20 cellular contexts compared by ENCODE assay signal in genomic region chr9:99555792-99556191, GRCh38.
DNase-seq lines count a peak whose midpoint lies in the region; ATAC-seq, FAIRE-seq and TF ChIP-seq lines count a peak whose summit lies in the region.
"Had no signal": no experiment of that assay in that cellular context is flagged by ENCODE, and none has a peak within 500 bp of the region (broad histone marks: within the 10 kb centered on the region; RNA-seq: fewer than 3 reads in every experiment).

No MANE protein-coding gene starts in this region.

- peaks cover 2% of the 10 kb centered on the region for H3K36me3 Mint-ChIP-seq in activated naive CD8-positive, alpha-beta T cell treated with anti-CD3 and anti-CD28 coated beads, Interleukin-2, amount 50 U/mL, for 24 hours (ENCODE audit: low read depth)
- peaks cover 4% of the 10 kb centered on the region for H3K36me3 Mint-ChIP-seq in activated naive CD8-positive, alpha-beta T cell treated with anti-CD3 and anti-CD28 coated beads for 36 hours
- no peaks in the 10 kb centered on the region for H3K36me3 Mint-ChIP-seq in astrocyte (ENCODE audit: low read depth, unreplicated experiment)
- H3K36me3 Mint-ChIP-seq in stimulated activated memory B cell treated with anti-CD40 and anti-IgM and Interleukin-4, amounts not matched to agents 10 μg/mL and 1 μg/mL and 100 μg/mL, for 72 hours, result peaks cover 43% of the 10 kb centered on the region
- H3K36me3 Mint-ChIP-seq: CD8-positive, alpha-beta T cell had no signal

- H3K27ac ChIP-seq in astrocyte (ENCODE audit: low read depth, low read length) (no peak overlapping the region), HepG2 (ENCODE audit: extremely low read length, insufficient read depth, low read length) (no peak overlapping the region)
- H3K27ac ChIP-seq: BLaER1 treated with 17β-estradiol and CSF1 and Interleukin-3, amounts not matched to agents 10 nM and 100 nM; HL-60 had no signal

- POLR2A ChIA-PET in HepG2 (lab: Yijun Ruan, JAX), result no interaction called here

- H3K9ac ChIP-seq in astrocyte (ENCODE audit: low read length) (no peak overlapping the region), HepG2 (ENCODE audit: insufficient read depth, low read depth, low read length) (no peak overlapping the region)
- H3K9ac ChIP-seq: BLaER1 treated with 17β-estradiol and CSF1 and Interleukin-3, amounts not matched to agents 10 nM and 100 nM had no signal

- DNase-seq in activated naive CD8-positive, alpha-beta T cell treated with anti-CD3 and anti-CD28 coated beads, Interleukin-2, amount 50 U/mL, for 24 hours, result no peak
- no peak for DNase-seq in activated naive CD8-positive, alpha-beta T cell treated with anti-CD3 and anti-CD28 coated beads for 36 hours
- DNase-seq in OCI-M1 (lab: John Stamatoyannopoulos, UW) (peak; percentile 7), astrocyte (ENCODE audit: low read depth) (peak; percentile 6), HepG2 (ENCODE audit: low spot score) (no peak), NCI-H2171 treated with DMSO at 0.1 percent for 48 hours (lab: John Stamatoyannopoulos, UW) (no peak)
- DNase-seq: 8988T; Calu3; CD8-positive, alpha-beta T cell; DMS79 treated with DMSO at 0.1 percent for 48 hours; EL; H9; IMR-90 had no signal

- TF ChIP-seq RAD21 in HepG2 (CRISPR knock-in tag; IDR thresholded peaks at IDR 0.05), result no peak

- BruUV-seq in HepG2 (replicated peaks; lab: Mats Ljungman, UMichigan), result no TSS peak

- H3K79me2 ChIP-seq in astrocyte (ENCODE audit: insufficient read depth, low read length) (no peaks in the 10 kb centered on the region), HepG2 (ENCODE audit: insufficient read depth, low read length) (no peaks in the 10 kb centered on the region)

- no peak overlapping the region for H3K4me3 ChIP-seq in astrocyte (ENCODE audit: insufficient read depth, low read depth, low read length)
- no peak overlapping the region for H3K4me3 ChIP-seq in HepG2 (replicated peaks in 1 of 3; ENCODE audit: insufficient read depth in 1 of 3, low read depth in 2 of 3, low read length in 3 of 3)
- H3K4me3 ChIP-seq: BLaER1 treated with 17β-estradiol and CSF1 and Interleukin-3, amounts not matched to agents 10 nM and 100 nM; GM12878 had no signal

- no peak for FAIRE-seq in astrocyte (lab: Jason Lieb, UNC)
- no peak for FAIRE-seq in HepG2 (lab: Jason Lieb, UNC)
- FAIRE-seq: GM12878, H1 had no signal

- TF ChIP-seq CTCF in astrocyte (IDR thresholded peaks at IDR 0.05; ENCODE audit: insufficient read depth, low read depth, low read length) (no peak), HepG2 (CRISPR knock-in tag; IDR thresholded peaks at IDR 0.05) (no peak)

- H3K9me3 ChIP-seq in astrocyte (ENCODE audit: insufficient read depth, low read depth, low read length) (no peaks in the 10 kb centered on the region), HepG2 (ENCODE audit: low read length) (no peaks in the 10 kb centered on the region)

- no peak for TF ChIP-seq POLR2A in HepG2 (IDR thresholded peaks at IDR 0.05; ENCODE audit: insufficient read depth in 1 of 2, low read depth in 2 of 2, low read length in 2 of 2)

- H3K4me2 ChIP-seq in astrocyte (ENCODE audit: low read length) (no peak overlapping the region), HepG2 (ENCODE audit: low read depth, low read length) (no peak overlapping the region)
- H3K4me2 ChIP-seq: BLaER1 treated with 17β-estradiol and CSF1 and Interleukin-3, amounts not matched to agents 10 nM and 100 nM had no signal

- peaks cover 14% of the 10 kb centered on the region for H3K27me3 Mint-ChIP-seq in activated naive CD8-positive, alpha-beta T cell treated with anti-CD3 and anti-CD28 coated beads, Interleukin-2, amount 50 U/mL, for 24 hours
- peaks cover 32% of the 10 kb centered on the region for H3K27me3 Mint-ChIP-seq in activated naive CD8-positive, alpha-beta T cell treated with anti-CD3 and anti-CD28 coated beads for 36 hours
- H3K27me3 Mint-ChIP-seq in astrocyte (ENCODE audit: low read depth, unreplicated experiment), result no peaks in the 10 kb centered on the region
- H3K27me3 Mint-ChIP-seq in stimulated activated memory B cell treated with anti-CD40 and anti-IgM and Interleukin-4, amounts not matched to agents 10 μg/mL and 1 μg/mL and 100 μg/mL, for 72 hours, result no peaks in the 10 kb centered on the region

- no peaks in the 10 kb centered on the region for H3K27me3 ChIP-seq in astrocyte (ENCODE audit: insufficient read depth, low read length)
- H3K27me3 ChIP-seq in HepG2 (ENCODE audit: control insufficient read depth in 1 of 2, insufficient read depth in 2 of 2, low read length in 2 of 2), result no peaks in the 10 kb centered on the region; a peak in 1 of 5 replicates
- H3K27me3 ChIP-seq: BLaER1 treated with 17β-estradiol and CSF1 and Interleukin-3, amounts not matched to agents 10 nM and 100 nM had no signal

- no peak overlapping the region for H3K27ac Mint-ChIP-seq in activated naive CD8-positive, alpha-beta T cell treated with anti-CD3 and anti-CD28 coated beads, Interleukin-2, amount 50 U/mL, for 24 hours
- no peak overlapping the region for H3K27ac Mint-ChIP-seq in activated naive CD8-positive, alpha-beta T cell treated with anti-CD3 and anti-CD28 coated beads for 36 hours
- H3K27ac Mint-ChIP-seq in astrocyte (ENCODE audit: unreplicated experiment), result no peak overlapping the region
- H3K27ac Mint-ChIP-seq in stimulated activated memory B cell treated with anti-CD40 and anti-IgM and Interleukin-4, amounts not matched to agents 10 μg/mL and 1 μg/mL and 100 μg/mL, for 72 hours, result peak overlapping the region; percentile 83
- H3K27ac Mint-ChIP-seq: B cell; CD8-positive, alpha-beta T cell; H9 had no signal

- H2AFZ ChIP-seq in astrocyte (ENCODE audit: low read depth, low read length) (no peak overlapping the region), HepG2 (ENCODE audit: low read length) (no peak overlapping the region)

- CTCF ChIA-PET in HepG2 (lab: Yijun Ruan, JAX; ENCODE audit: low intra/inter-chr PET ratio, low total read pairs), result no interaction called here

- H4K20me1 ChIP-seq in astrocyte (ENCODE audit: insufficient read depth, low read length) (no peaks in the 10 kb centered on the region), HepG2 (ENCODE audit: insufficient read depth, low read length) (no peaks in the 10 kb centered on the region)
- H4K20me1 ChIP-seq: BLaER1 treated with 17β-estradiol and CSF1 and Interleukin-3, amounts not matched to agents 10 nM and 100 nM had no signal

- H3K9me3 Mint-ChIP-seq in activated naive CD8-positive, alpha-beta T cell treated with anti-CD3 and anti-CD28 coated beads, Interleukin-2, amount 50 U/mL, for 24 hours, result peaks cover 23% of the 10 kb centered on the region
- H3K9me3 Mint-ChIP-seq in activated naive CD8-positive, alpha-beta T cell treated with anti-CD3 and anti-CD28 coated beads for 36 hours, result peaks cover 16% of the 10 kb centered on the region
- H3K9me3 Mint-ChIP-seq in astrocyte (ENCODE audit: unreplicated experiment), result peaks cover 13% of the 10 kb centered on the region
- H3K9me3 Mint-ChIP-seq in stimulated activated memory B cell treated with anti-CD40 and anti-IgM and Interleukin-4, amounts not matched to agents 10 μg/mL and 1 μg/mL and 100 μg/mL, for 72 hours, result peaks cover 14% of the 10 kb centered on the region

- H3K4me1 ChIP-seq in astrocyte (ENCODE audit: insufficient read depth, low read length) (no peaks in the 10 kb centered on the region), HepG2 (ENCODE audit: insufficient read depth, low read length) (no peaks in the 10 kb centered on the region)
- H3K4me1 ChIP-seq: BLaER1 treated with 17β-estradiol and CSF1 and Interleukin-3, amounts not matched to agents 10 nM and 100 nM had no signal

- ATAC-seq in activated naive CD8-positive, alpha-beta T cell treated with anti-CD3 and anti-CD28 coated beads, Interleukin-2, amount 50 U/mL, for 24 hours, result peak; percentile 73
- ATAC-seq in stimulated activated memory B cell treated with anti-CD40 and anti-IgM and Interleukin-4, amounts not matched to agents 10 μg/mL and 1 μg/mL and 100 μg/mL, for 72 hours, result peak; percentile 86
- ATAC-seq in HepG2 (no peak), HG02885 (IDR thresholded peaks at IDR 0.05; ENCODE audit: poor library complexity, unreplicated experiment) (no peak)
- ATAC-seq: CD8-positive, alpha-beta T cell; GM12878 had no signal

- 3% methylated on average over 4 of the region's 4 CpGs for WGBS in HepG2 (ENCODE audit: low lambda C conversion rate)

- H3K4me1 Mint-ChIP-seq in activated naive CD8-positive, alpha-beta T cell treated with anti-CD3 and anti-CD28 coated beads, Interleukin-2, amount 50 U/mL, for 24 hours, result peaks cover 2% of the 10 kb centered on the region
- H3K4me1 Mint-ChIP-seq in activated naive CD8-positive, alpha-beta T cell treated with anti-CD3 and anti-CD28 coated beads for 36 hours, result no peaks in the 10 kb centered on the region
- no peaks in the 10 kb centered on the region for H3K4me1 Mint-ChIP-seq in astrocyte (ENCODE audit: low read depth, unreplicated experiment)
- no peaks in the 10 kb centered on the region for H3K4me1 Mint-ChIP-seq in stimulated activated memory B cell treated with anti-CD40 and anti-IgM and Interleukin-4, amounts not matched to agents 10 μg/mL and 1 μg/mL and 100 μg/mL, for 72 hours
- H3K4me1 Mint-ChIP-seq: B cell had no signal

- in situ Hi-C loops in HepG2 (cut with HindIII; ENCODE audit: extremely low pct_ligation_motif_present, low pct_unique_long_range_greater_than_20kb), result no loop called here

- H3K4me3 Mint-ChIP-seq in activated naive CD8-positive, alpha-beta T cell treated with anti-CD3 and anti-CD28 coated beads, Interleukin-2, amount 50 U/mL, for 24 hours, result no peak overlapping the region
- no peak overlapping the region for H3K4me3 Mint-ChIP-seq in activated naive CD8-positive, alpha-beta T cell treated with anti-CD3 and anti-CD28 coated beads for 36 hours
- no peak overlapping the region for H3K4me3 Mint-ChIP-seq in astrocyte (ENCODE audit: unreplicated experiment)
- no peak overlapping the region for H3K4me3 Mint-ChIP-seq in stimulated activated memory B cell treated with anti-CD40 and anti-IgM and Interleukin-4, amounts not matched to agents 10 μg/mL and 1 μg/mL and 100 μg/mL, for 72 hours
- H3K4me3 Mint-ChIP-seq: B cell; CD8-positive, alpha-beta T cell; H9 had no signal

- H3K36me3 ChIP-seq in astrocyte (ENCODE audit: insufficient read depth, low read length) (no peaks in the 10 kb centered on the region), HepG2 (replicated peaks in 1 of 2; ENCODE audit: control insufficient read depth in 1 of 2, insufficient read depth in 2 of 2, low read length in 2 of 2) (no peaks in the 10 kb centered on the region)
- H3K36me3 ChIP-seq: BLaER1 treated with 17β-estradiol and CSF1 and Interleukin-3, amounts not matched to agents 10 nM and 100 nM had no signal

- TF ChIP-seq EP300 in HepG2 (IDR thresholded peaks at IDR 0.05; ENCODE audit: low read depth in 2 of 2, low read length in 2 of 2), result no peak
- TF ChIP-seq EP300 in HepG2 (CRISPR knock-in tag; IDR thresholded peaks at IDR 0.05; ENCODE audit: borderline replicate concordance), result no peak

- intact Hi-C loops in HepG2 (cut with micrococcal nuclease; ENCODE audit: unreplicated experiment), result no loop called here

Comparison
In these comparisons a context has a peak if more than half of its experiments do, and no peak if none do; other contexts are left out.
1. ATAC-seq: peak in activated naive CD8-positive, alpha-beta T cell treated with anti-CD3 and anti-CD28 coated beads, Interleukin-2, amount 50 U/mL, for 24 hours (single experiment) and stimulated activated memory B cell treated with anti-CD40 and anti-IgM and Interleukin-4, amounts not matched to agents 10 μg/mL and 1 μg/mL and 100 μg/mL, for 72 hours (single experiment); none in HepG2 (single experiment) and HG02885 (single experiment).
2. DNase-seq: peak in OCI-M1 (single experiment) and astrocyte (single experiment); none in activated naive CD8-positive, alpha-beta T cell treated with anti-CD3 and anti-CD28 coated beads, Interleukin-2, amount 50 U/mL, for 24 hours (single experiment), activated naive CD8-positive, alpha-beta T cell treated with anti-CD3 and anti-CD28 coated beads for 36 hours (single experiment), HepG2 (single experiment) and NCI-H2171 treated with DMSO at 0.1 percent for 48 hours (single experiment).